Comparison of ENCODE assay signal across 9 cellular contexts in genomic region chr16:4944333-4945281, GRCh38. TPM values are rescaled to one million over a fixed set of nuclear protein-coding genes. Genes with fewer than 3 reads are reported as not detected.
DNase-seq lines count a peak whose midpoint lies in the region; FAIRE-seq and TF ChIP-seq lines count a peak whose summit lies in the region.
"Had no signal": no experiment of that assay in that cellular context is flagged by ENCODE, and none has a peak within 500 bp of the region (broad histone marks: within the 10 kb centered on the region; RNA-seq: fewer than 3 reads in every experiment).

No MANE protein-coding gene starts in this region.

- peak; percentile 97 to 98 for DNase-seq in SJCRH30
- peak; percentile 97 to 99 for DNase-seq in foreskin fibroblast
- DNase-seq in ovary: peak; percentile 97 to 98 (median 98)
- no peak for DNase-seq in activated CD8-positive, alpha-beta memory T cell treated with anti-CD3 and anti-CD28 coated beads for 24 hours
- no peak for DNase-seq in activated effector memory CD4-positive, alpha-beta T cell treated with Interleukin-2 at 50 U/mL for 16 hours
- no peak for DNase-seq in GM12891 (ENCODE audit: insufficient read length, low spot score)

- H3K4me2 ChIP-seq in BLaER1 treated with 17β-estradiol and CSF1 and Interleukin-3, amounts not matched to agents 10 nM and 100 nM: peak overlapping the region; percentile 58 to 81 (median 69)
- H3K4me2 ChIP-seq in KMS-11: peak overlapping the region; percentile 10; the same call in 1 of the 2 replicates

- peak overlapping the region in 9 of 11 experiments; percentile 10 to 60 (median 43); a peak in 9 of 22 replicates for H3K9ac ChIP-seq in BLaER1 treated with 17β-estradiol and CSF1 and Interleukin-3, amounts not matched to agents 10 nM and 100 nM
- H3K9ac ChIP-seq in KMS-11: no peak overlapping the region

- TF ChIP-seq POLR2A in ovary (IDR thresholded peaks at IDR 0.05): no peak
- TF ChIP-seq POLR2A in GM12891 (IDR thresholded peaks at IDR 0.05; ENCODE audit: low read depth, low read length): no peak

- intact Hi-C loops in ovary (cut with DNase I): loop anchor here in 3 of 4 donors (5.0 to 10.0 kb wide), 3 partner anchors 90 to 100 kb away; partner anchors contain the start of genes GLYR1 (in 2 of the 3) and UBN1 (in 2 of the 3)

- H3K79me2 ChIP-seq in KMS-11 (ENCODE audit: insufficient read depth, low read depth): no peaks in the 10 kb centered on the region

- TF ChIP-seq CTCF in KMS-11 (conservative IDR thresholded peaks at IDR 0.05; ENCODE audit: low read depth, low read length): no peak
- no peak for TF ChIP-seq CTCF in foreskin fibroblast (IDR thresholded peaks at IDR 0.05; ENCODE audit: low read depth, low read length)
- no peak for TF ChIP-seq CTCF in ovary (IDR thresholded peaks at IDR 0.05)

- 24 to 32% (median 24%) methylated on average over 13 to 20 of the region's 20 CpGs for WGBS in ovary, 3 donors

- H2AFZ ChIP-seq in KMS-11 (ENCODE audit: low read depth): no peak overlapping the region

- no peaks in the 10 kb centered on the region for H3K36me3 ChIP-seq in BLaER1 treated with 17β-estradiol and CSF1 and Interleukin-3, amounts not matched to agents 10 nM and 100 nM
- no peaks in the 10 kb centered on the region for H3K36me3 ChIP-seq in KMS-11 (ENCODE audit: insufficient read depth)
- H3K36me3 ChIP-seq in SJCRH30: no peaks in the 10 kb centered on the region
- H3K36me3 ChIP-seq in ovary: no peaks in the 10 kb centered on the region

- H3K9me3 ChIP-seq in BLaER1 treated with 17β-estradiol and CSF1 and Interleukin-3, amounts not matched to agents 10 nM and 100 nM (replicated peaks in 1 of 11): no peaks in the 10 kb centered on the region
- H3K9me3 ChIP-seq in SJCRH30 (replicated peaks): no peaks in the 10 kb centered on the region
- H3K9me3 ChIP-seq in ovary: no peaks in the 10 kb centered on the region

- no peak overlapping the region for H3K4me3 ChIP-seq in BLaER1 treated with 17β-estradiol and CSF1 and Interleukin-3, amounts not matched to agents 10 nM and 100 nM
- H3K4me3 ChIP-seq in KMS-11 (IDR thresholded peaks at IDR 0.05; ENCODE audit: insufficient read depth, low read depth, low read length) (no peak overlapping the region), SJCRH30 (no peak overlapping the region), foreskin fibroblast (ENCODE audit: low read depth in 1 of 2, low read length in 2 of 2) (no peak overlapping the region), ovary (no peak overlapping the region)

- peaks cover 0 to 8% (median 0%) of the 10 kb centered on the region in 11 experiments; a peak in 3 of 22 replicates for H3K27me3 ChIP-seq in BLaER1 treated with 17β-estradiol and CSF1 and Interleukin-3, amounts not matched to agents 10 nM and 100 nM
- H3K27me3 ChIP-seq in KMS-11 (ENCODE audit: insufficient read depth, low read depth) (no peaks in the 10 kb centered on the region), SJCRH30 (no peaks in the 10 kb centered on the region), ovary (no peaks in the 10 kb centered on the region)

- H3K27ac ChIP-seq in BLaER1 treated with 17β-estradiol and CSF1 and Interleukin-3, amounts not matched to agents 10 nM and 100 nM: peak overlapping the region in 5 of 11 experiments; percentile 19 to 59 (median 37); a peak in 6 of 22 replicates
- H3K27ac ChIP-seq in KMS-11 (no peak overlapping the region; the same call in 1 of the 2 replicates), SJCRH30 (peak overlapping the region; percentile 81), ovary (peak overlapping the region; percentile 67 to 82)

- peaks cover 0 to 19% (median 0%) of the 10 kb centered on the region in 11 experiments; a peak in 2 of 22 replicates for H4K20me1 ChIP-seq in BLaER1 treated with 17β-estradiol and CSF1 and Interleukin-3, amounts not matched to agents 10 nM and 100 nM
- H4K20me1 ChIP-seq in KMS-11 (ENCODE audit: insufficient read depth): no peaks in the 10 kb centered on the region

- FAIRE-seq in GM12891 (lab: Jason Lieb, UNC): no peak
- FAIRE-seq: endometrium had no signal

- TF ChIP-seq EP300 in ovary (IDR thresholded peaks at IDR 0.05): peak; percentile 50

- peaks cover 14 to 34% (median 29%) of the 10 kb centered on the region in 10 experiments for H3K4me1 ChIP-seq in BLaER1 treated with 17β-estradiol and CSF1 and Interleukin-3, amounts not matched to agents 10 nM and 100 nM
- H3K4me1 ChIP-seq in KMS-11 (ENCODE audit: low read depth, poor library complexity, severe bottlenecking) (peaks cover 51% of the 10 kb centered on the region), SJCRH30 (peaks cover 47% of the 10 kb centered on the region), ovary (ENCODE audit: insufficient read depth) (peaks cover 29% of the 10 kb centered on the region)

TF ChIP-seq in GM12891, 5 proteins besides CTCF, POLR2A, EP300 and RAD21:
- no peak for TF ChIP-seq POU2F2 (IDR thresholded peaks at IDR 0.05; ENCODE audit: low read depth, low read length)
- TF ChIP-seq TAF1 (IDR thresholded peaks at IDR 0.05; ENCODE audit: low read depth, low read length): no peak
- TF ChIP-seq SPI1 (IDR thresholded peaks at IDR 0.05; ENCODE audit: low read depth, low read length): no peak

RNA-seq across cellular contexts. Expression of gene PPL, which starts 7.7 kb away (rescaled TPM):
- 0.18 and 0.22 TPM in 2 replicates for total RNA-seq in SJCRH30 (2014; rRNA removed; shearing (Covaris generic))
- total RNA-seq in ovary: 10 to 100 TPM in 4 of 7 donors, 1 to 10 TPM in 3; 6.9 to 37.8 (median 17.4) TPM
- 1 to 10 TPM; 4.2 to 5.3 TPM for polyA plus RNA-seq in ovary
- 0.15 TPM for polyA plus RNA-seq in GM12891 (2012; ENCODE audit: low read depth, missing spikeins)

RNA-seq across cellular contexts. Expression of gene SEC14L5, which starts 13.5 kb away (rescaled TPM):
- not detected in 2 replicates for total RNA-seq in SJCRH30 (2014; rRNA removed; shearing (Covaris generic))
- under 1 TPM; 0.11 to 0.87 (median 0.38) TPM for total RNA-seq in ovary
- 1 to 10 TPM in 1 of 2 donors, under 1 TPM in 1; 0.38 to 1.5 TPM for polyA plus RNA-seq in ovary
- polyA plus RNA-seq in GM12891 (2012; ENCODE audit: low read depth, missing spikeins): 0.15 TPM

Comparison
In these comparisons a context has a peak if more than half of its experiments do, and no peak if none do; other contexts are left out.
1. DNase-seq: peak in SJCRH30 (2 of 2), foreskin fibroblast (2 of 2) and ovary (5 of 5); none in activated CD8-positive, alpha-beta memory T cell treated with anti-CD3 and anti-CD28 coated beads for 24 hours (single experiment), activated effector memory CD4-positive, alpha-beta T cell treated with Interleukin-2 at 50 U/mL for 16 hours (single experiment) and GM12891 (single experiment).